ENCODE assay signal across 33 cellular contexts in the genomic region with DNA sequence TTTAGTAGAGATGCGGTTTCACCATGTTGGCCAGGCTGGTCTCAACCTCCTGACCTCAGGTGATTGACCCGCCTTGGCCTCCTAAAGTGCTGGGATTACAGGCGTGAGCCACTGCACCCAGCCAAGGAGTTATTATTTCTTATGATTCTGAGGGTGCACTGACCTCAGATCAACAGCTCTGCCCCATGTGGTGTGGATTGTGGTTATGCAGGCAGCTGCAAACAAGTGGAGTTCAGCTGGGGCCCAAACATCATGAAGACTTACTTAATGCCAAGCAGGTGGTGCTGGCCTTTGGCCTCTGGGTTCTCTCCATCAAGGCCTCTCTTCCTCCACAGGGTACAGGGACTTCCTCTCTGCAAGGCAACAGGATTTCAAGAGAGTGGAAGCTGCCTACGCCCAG. TPM values are rescaled to one million over a fixed set of nuclear protein-coding genes. Genes with fewer than 3 reads are reported as not detected.
DNase-seq lines count a peak whose midpoint lies in the region; ATAC-seq and TF ChIP-seq lines count a peak whose summit lies in the region.
"Had no signal": no experiment of that assay in that cellular context is flagged by ENCODE, and none has a peak within 500 bp of the region (broad histone marks: within the 10 kb centered on the region; RNA-seq: fewer than 3 reads in every experiment).

No MANE protein-coding gene starts in this region.

- no peaks in the 10 kb centered on the region for H4K20me1 ChIP-seq in GM23338 (replicated peaks; ENCODE audit: insufficient read depth)

- H3K4me1 Mint-ChIP-seq in GM23338 = peaks cover 32% of the 10 kb centered on the region
- H3K4me1 Mint-ChIP-seq in effector memory CD8-positive, alpha-beta T cell (ENCODE audit: low read depth in 2 of 2) = peaks cover 0 to 4% of the 10 kb centered on the region in 2 donors
- H3K4me1 Mint-ChIP-seq: memory B cell had no signal

- TF ChIP-seq CTCF in GM23338 (conservative IDR thresholded peaks at IDR 0.05; ENCODE audit: low read depth in 2 of 2) = no peak
- TF ChIP-seq CTCF in NB4 (IDR thresholded peaks at IDR 0.05; ENCODE audit: low read depth, low read length) = no peak

- H3K4me3 ChIP-seq in GM23338 (no peak overlapping the region), NB4 (ENCODE audit: low read depth, low read length) (no peak overlapping the region)
- H3K4me3 ChIP-seq: left lung, MG63, stomach, uterus had no signal

- peaks cover 15% of the 10 kb centered on the region for H3K4me1 ChIP-seq in GM23338 (ENCODE audit: insufficient read depth)
- H3K4me1 ChIP-seq: BE2C, foreskin keratinocyte, left lung, stomach, uterus had no signal

- no peaks in the 10 kb centered on the region for H3K79me2 ChIP-seq in GM23338 (replicated peaks; ENCODE audit: insufficient read depth)

- no peak overlapping the region for H3K27ac Mint-ChIP-seq in GM23338
- peak overlapping the region in 1 of 2 donors; percentile 27 for H3K27ac Mint-ChIP-seq in effector memory CD8-positive, alpha-beta T cell
- H3K27ac Mint-ChIP-seq: activated CD4-positive, alpha-beta memory T cell treated with anti-CD3 and anti-CD28 coated beads for 36 hours; memory B cell; T-helper 2 cell treated with Interferon-gamma antibody and Interleukin-4, amounts not matched to agents 5 μg/mL and 100 μg/mL, for 36 hours had no signal

- H3K4me2 ChIP-seq in GM23338 = no peak overlapping the region

- peak overlapping the region; percentile 85 for H2AFZ ChIP-seq in GM23338

- TF ChIP-seq POLR2A in NB4 (IDR thresholded peaks at IDR 0.05; ENCODE audit: extremely low read depth, insufficient read length) = no peak

- intact Hi-C loops in sciatic nerve (cut with DNase I) = no loop called here

- no peaks in the 10 kb centered on the region for H3K36me3 Mint-ChIP-seq in GM23338 (ENCODE audit: low read depth)
- peaks cover 4% of the 10 kb centered on the region for H3K36me3 Mint-ChIP-seq in effector memory CD8-positive, alpha-beta T cell (ENCODE audit: insufficient read depth)
- H3K36me3 Mint-ChIP-seq: activated CD4-positive, alpha-beta memory T cell treated with anti-CD3 and anti-CD28 coated beads for 36 hours; memory B cell had no signal

- H3K27ac ChIP-seq in GM23338 (ENCODE audit: low read depth) = no peak overlapping the region
- H3K27ac ChIP-seq: foreskin keratinocyte, left lung, stomach, uterus had no signal

- H3K9me3 Mint-ChIP-seq in GM23338 = no peaks in the 10 kb centered on the region
- no peaks in the 10 kb centered on the region for H3K9me3 Mint-ChIP-seq in effector memory CD8-positive, alpha-beta T cell
- H3K9me3 Mint-ChIP-seq: activated CD4-positive, alpha-beta memory T cell treated with anti-CD3 and anti-CD28 coated beads for 36 hours; memory B cell; T-helper 2 cell treated with Interferon-gamma antibody and Interleukin-4, amounts not matched to agents 5 μg/mL and 100 μg/mL, for 36 hours had no signal

- H3K4me3 Mint-ChIP-seq in GM23338 = no peak overlapping the region
- no peak overlapping the region for H3K4me3 Mint-ChIP-seq in effector memory CD8-positive, alpha-beta T cell
- H3K4me3 Mint-ChIP-seq: activated CD4-positive, alpha-beta memory T cell treated with anti-CD3 and anti-CD28 coated beads for 36 hours; memory B cell; T-helper 2 cell treated with Interferon-gamma antibody and Interleukin-4, amounts not matched to agents 5 μg/mL and 100 μg/mL, for 36 hours had no signal

- no peaks in the 10 kb centered on the region for H3K36me3 ChIP-seq in GM23338 (ENCODE audit: insufficient read depth)
- H3K36me3 ChIP-seq: BE2C, left lung, MG63, stomach, uterus had no signal

- H3K27me3 ChIP-seq in GM23338 (ENCODE audit: insufficient read depth) = no peaks in the 10 kb centered on the region
- H3K27me3 ChIP-seq: BE2C, foreskin keratinocyte, MG63, uterus had no signal

- H3K9me2 ChIP-seq in GM23338 (ENCODE audit: insufficient read depth) = no peaks in the 10 kb centered on the region

- no peaks in the 10 kb centered on the region for H3F3A ChIP-seq in GM23338 (replicated peaks; ENCODE audit: low read depth)

- H3K27me3 Mint-ChIP-seq in GM23338 (ENCODE audit: insufficient read depth, low read depth, poor library complexity) = peaks cover 5% of the 10 kb centered on the region
- H3K27me3 Mint-ChIP-seq in effector memory CD8-positive, alpha-beta T cell = peaks cover 43 to 61% of the 10 kb centered on the region in 2 donors

- DNase-seq in GM23338 (ENCODE audit: low spot score) (no peak), NB4 (ENCODE audit: low read depth) (peak; percentile 86), sciatic nerve (ENCODE audit: low spot score) (no peak), HUDEP-2 (lab: John Stamatoyannopoulos, UW; ENCODE audit: unreplicated experiment in 76 of 76) (no peak), NCI-H526 (lab: John Stamatoyannopoulos, UW) (no peak)
- no peak for DNase-seq in effector memory CD8-positive, alpha-beta T cell
- DNase-seq: ACHN; activated CD4-positive, alpha-beta memory T cell treated with anti-CD3 and anti-CD28 coated beads for 36 hours; activated CD4-positive, alpha-beta T cell treated with anti-CD3 and anti-CD28 coated beads for 1 hour; activated CD8-positive, alpha-beta memory T cell treated with anti-CD3 and anti-CD28 coated beads, Interleukin-2, amount 50 U/mL, for 4 hours; activated naive CD4-positive, alpha-beta T cell; BE2C; cortex of kidney; DMS153; head of caudate nucleus; islet precursor cell; left lung; MG63; NCI-H1417 treated with DMSO at 0.1 percent for 48 hours; NCI-H2107; NCI-H82; posterior cingulate gyrus; right cardiac atrium; stimulated activated CD4-positive, alpha-beta T cell treated with anti-CD3 and anti-CD28 coated beads, Interleukin-12 subunit alpha, Interleukin-12 subunit beta, amount 100 ng/mL, for 4 hours; stimulated activated CD4-positive, alpha-beta T cell treated with anti-CD3 and anti-CD28 coated beads, Interleukin-2, amount 100 ng/mL, for 48 hours; stomach had no signal

- ATAC-seq in GM23338 (no peak), sciatic nerve (peak; percentile 59), GM19463 (IDR thresholded peaks at IDR 0.05; ENCODE audit: unreplicated experiment) (no peak)
- peak; percentile 17 for ATAC-seq in effector memory CD8-positive, alpha-beta T cell (replicated peaks)
- ATAC-seq: left lung, PC-3, right cardiac atrium, Right ventricle myocardium inferior had no signal

TF ChIP-seq in GM23338, 12 proteins besides CTCF, POLR2A, EP300 and RAD21 (continues in another document):
- no peak for TF ChIP-seq ZNF462 (CRISPR knock-in tag; IDR thresholded peaks at IDR 0.05)

RNA-seq across cellular contexts. Expression of gene OPTN, which starts 45.1 kb away (rescaled TPM):
- 6.0 and 6.8 TPM in 2 replicates for total RNA-seq in GM23338 (2014; rRNA removed; shearing (Covaris generic))
- polyA plus RNA-seq in GM23338 (2016; fragmentation: Nextera tagmentation; extraction: Ambion mirVana) = 11.0 and 13.0 TPM in 2 replicates
- 118 TPM for total RNA-seq in sciatic nerve

RNA-seq across cellular contexts. Expression of gene CCDC3, which starts 53.3 kb away (rescaled TPM):
- total RNA-seq in GM23338 (2014; rRNA removed; shearing (Covaris generic)) = 4.5 and 5.2 TPM in 2 replicates
- polyA plus RNA-seq in GM23338 (2016; fragmentation: Nextera tagmentation; extraction: Ambion mirVana) = 1.4 and 1.9 TPM in 2 replicates
- total RNA-seq in sciatic nerve = 114 TPM
- total RNA-seq: PC-3 had no signal

Comparison
In these comparisons a context has a peak if more than half of its experiments do, and no peak if none do; other contexts are left out.
1. ATAC-seq: peak in effector memory CD8-positive, alpha-beta T cell (single experiment) and sciatic nerve (single experiment); none in GM23338 (single experiment) and GM19463 (single experiment).
2. RNA of gene OPTN, which starts 45.1 kb away (total RNA-seq): 118 TPM in sciatic nerve (single experiment); 6.0 to 6.8 TPM in GM23338; every median in the first group is over 10 times any median in the second.
3. RNA of gene CCDC3, which starts 53.3 kb away (total RNA-seq): 114 TPM in sciatic nerve (single experiment); 4.5 to 5.2 TPM in GM23338; every median in the first group is over 10 times any median in the second.